9 cellular contexts compared by ENCODE assay signal in the genomic region with DNA sequence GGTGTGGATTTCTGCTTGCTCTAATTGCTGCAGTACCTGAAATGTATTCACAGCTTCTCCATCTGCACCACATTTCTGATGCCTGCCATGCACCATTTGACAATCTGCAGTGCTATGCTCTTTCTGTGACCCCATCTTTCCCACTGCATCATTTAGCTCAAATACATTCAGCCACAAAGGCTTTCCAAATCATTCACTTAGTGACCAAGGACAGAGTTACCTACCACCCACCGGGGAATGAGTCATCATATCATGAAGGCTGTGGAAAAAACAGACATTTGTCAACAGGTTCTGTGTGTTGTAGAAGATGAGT.
DNase-seq lines count a peak whose midpoint lies in the region; ATAC-seq lines count a peak whose summit lies in the region.
"Had no signal": no experiment of that assay in that cellular context is flagged by ENCODE, and none has a peak within 500 bp of the region (broad histone marks: within the 10 kb centered on the region; RNA-seq: fewer than 3 reads in every experiment).

No MANE protein-coding gene starts in this region.

- DNase-seq in stimulated activated CD4-positive, alpha-beta T cell treated with anti-CD3 and anti-CD28 coated beads, TNF-alpha, amount 100 ng/mL, for 48 hours (ENCODE audit: low read depth in 3 of 3): peak in 2 of 3 donors; percentile 1 to 5
- no peak for DNase-seq in stimulated activated CD4-positive, alpha-beta T cell treated with anti-CD3 and anti-CD28 coated beads, Interleukin-4, amount 100 ng/mL, for 1 hour
- DNase-seq in cerebellar nuclear complex (lab: John Stamatoyannopoulos, UW): peak; percentile 29 to 85
- DNase-seq in GM03348 (ENCODE audit: low spot score): no peak
- DNase-seq in Right ventricle myocardium inferior (ENCODE audit: missing footprints): no peak
- DNase-seq in OCI-M2 (lab: John Stamatoyannopoulos, UW; ENCODE audit: unreplicated experiment): no peak
- DNase-seq: Calu3 had no signal

- ATAC-seq in HG03575 (IDR thresholded peaks at IDR 0.05; ENCODE audit: extremely low read depth, insufficient number of reproducible peaks, low FRiP score, unreplicated experiment): peak; percentile 66
- ATAC-seq in GM19467 (IDR thresholded peaks at IDR 0.05; ENCODE audit: unreplicated experiment): no peak
- no peak for ATAC-seq in Right ventricle myocardium inferior

- intact Hi-C loops in Right ventricle myocardium inferior (cut with DNase I): no loop called here

Comparison
In these comparisons a context has a peak if more than half of its experiments do, and no peak if none do; other contexts are left out.
1. DNase-seq: peak in stimulated activated CD4-positive, alpha-beta T cell treated with anti-CD3 and anti-CD28 coated beads, TNF-alpha, amount 100 ng/mL, for 48 hours (2 of 3) and cerebellar nuclear complex (2 of 2); none in stimulated activated CD4-positive, alpha-beta T cell treated with anti-CD3 and anti-CD28 coated beads, Interleukin-4, amount 100 ng/mL, for 1 hour (single experiment), GM03348 (single experiment), Right ventricle myocardium inferior (single experiment) and OCI-M2 (single experiment).